Comparison of ENCODE assay signal across 23 cellular contexts in genomic region chr1:208600456-208600855, GRCh38.
A peak's percentile ranks its signal among the peaks of the same experiment; 100 is the strongest.
DNase-seq lines count a peak whose midpoint lies in the region; ATAC-seq and TF ChIP-seq lines count a peak whose summit lies in the region.
"Had no signal": no experiment of that assay in that cellular context is flagged by ENCODE, and none has a peak within 500 bp of the region (broad histone marks: within the 10 kb centered on the region; RNA-seq: fewer than 3 reads in every experiment).

No MANE protein-coding gene starts in this region.

- H3K36me3 ChIP-seq in right atrium auricular region: no peaks in the 10 kb centered on the region
- H3K36me3 ChIP-seq in endodermal cell (ENCODE audit: control insufficient read depth, insufficient read depth, low read length): no peaks in the 10 kb centered on the region
- no peaks in the 10 kb centered on the region for H3K36me3 ChIP-seq in mucosa of descending colon (ENCODE audit: low read depth)
- H3K36me3 ChIP-seq: BLaER1 treated with 17β-estradiol and CSF1 and Interleukin-3, amounts not matched to agents 10 nM and 100 nM; SJCRH30 had no signal

- no peak overlapping the region for H3K27ac Mint-ChIP-seq in endodermal cell
- H3K27ac Mint-ChIP-seq in neural crest cell (ENCODE audit: unreplicated experiment): no peak overlapping the region
- H3K27ac Mint-ChIP-seq: CD4-positive, alpha-beta T cell had no signal

- H3K27me3 Mint-ChIP-seq in endodermal cell (ENCODE audit: insufficient read depth) (no peaks in the 10 kb centered on the region), neural crest cell (ENCODE audit: low read depth) (no peaks in the 10 kb centered on the region)

- H3K27ac ChIP-seq in right atrium auricular region (no peak overlapping the region), endodermal cell (ENCODE audit: low read depth, low read length) (peak overlapping the region; percentile 40)
- H3K27ac ChIP-seq: A549; BLaER1 treated with 17β-estradiol and CSF1 and Interleukin-3, amounts not matched to agents 10 nM and 100 nM; SJCRH30 had no signal

- H3K4me1 Mint-ChIP-seq in endodermal cell: peaks cover 31% of the 10 kb centered on the region
- H3K4me1 Mint-ChIP-seq in neural crest cell: peaks cover 54% of the 10 kb centered on the region

- no peaks in the 10 kb centered on the region for H3K27me3 ChIP-seq in right atrium auricular region
- no peaks in the 10 kb centered on the region for H3K27me3 ChIP-seq in endodermal cell (ENCODE audit: control insufficient read depth, insufficient read depth, low read length, poor library complexity, severe bottlenecking)
- H3K27me3 ChIP-seq: BLaER1 treated with 17β-estradiol and CSF1 and Interleukin-3, amounts not matched to agents 10 nM and 100 nM; SJCRH30 had no signal

- TF ChIP-seq CTCF in right atrium auricular region (IDR thresholded peaks at IDR 0.05) (no peak), endodermal cell (conservative IDR thresholded peaks at IDR 0.05) (peak; percentile 32), neural crest cell (conservative IDR thresholded peaks at IDR 0.05) (no peak), mucosa of descending colon (IDR thresholded peaks at IDR 0.05) (no peak)

- no peak for ATAC-seq in Right ventricle myocardium inferior
- ATAC-seq in mucosa of descending colon: no peak
- ATAC-seq: A549, HepG2, PC-3, SK-N-SH treated with all-trans-retinoic acid at 6 μM for 48 hours had no signal

- H3K9me3 ChIP-seq in right atrium auricular region (no peaks in the 10 kb centered on the region), endodermal cell (ENCODE audit: control insufficient read depth, low read length) (no peaks in the 10 kb centered on the region), mucosa of descending colon (no peaks in the 10 kb centered on the region)
- H3K9me3 ChIP-seq: A549; BLaER1 treated with 17β-estradiol and CSF1 and Interleukin-3, amounts not matched to agents 10 nM and 100 nM; SJCRH30 had no signal

- no peak overlapping the region for H3K9ac ChIP-seq in endodermal cell (ENCODE audit: extremely low read depth, low read length, poor library complexity, severe bottlenecking)
- H3K9ac ChIP-seq: BLaER1 treated with 17β-estradiol and CSF1 and Interleukin-3, amounts not matched to agents 10 nM and 100 nM had no signal

- H3K4me3 Mint-ChIP-seq in endodermal cell (no peak overlapping the region), neural crest cell (peak overlapping the region; percentile 45)
- H3K4me3 Mint-ChIP-seq: CD4-positive, alpha-beta T cell had no signal

- H3K9me3 Mint-ChIP-seq in endodermal cell (no peaks in the 10 kb centered on the region), neural crest cell (no peaks in the 10 kb centered on the region)
- H3K9me3 Mint-ChIP-seq: CD4-positive, alpha-beta T cell had no signal

- intact Hi-C loops in Right ventricle myocardium inferior (cut with DNase I): no loop called here
- intact Hi-C loops in mucosa of descending colon (cut with DNase I, micrococcal nuclease): no loop called here

- H3K36me3 Mint-ChIP-seq in endodermal cell (ENCODE audit: low read depth) (no peaks in the 10 kb centered on the region), neural crest cell (ENCODE audit: low read depth) (no peaks in the 10 kb centered on the region)

- H3K4me3 ChIP-seq in right atrium auricular region: no peak overlapping the region
- no peak overlapping the region for H3K4me3 ChIP-seq in endodermal cell (ENCODE audit: low read length)
- no peak overlapping the region for H3K4me3 ChIP-seq in mucosa of descending colon
- H3K4me3 ChIP-seq: A549; BLaER1 treated with 17β-estradiol and CSF1 and Interleukin-3, amounts not matched to agents 10 nM and 100 nM; SJCRH30 had no signal

- H3K4me1 ChIP-seq in right atrium auricular region: peaks cover 0 to 4% of the 10 kb centered on the region in 2 donors
- peaks cover 6% of the 10 kb centered on the region for H3K4me1 ChIP-seq in endodermal cell (ENCODE audit: control insufficient read depth, insufficient read depth, low read length)
- H3K4me1 ChIP-seq in mucosa of descending colon (ENCODE audit: low read depth): no peaks in the 10 kb centered on the region
- H3K4me1 ChIP-seq: A549, SJCRH30 had no signal

- DNase-seq in Right ventricle myocardium inferior (ENCODE audit: missing footprints) (peak; percentile 21), right atrium auricular region (ENCODE audit: low spot score) (no peak), endodermal cell (peak; percentile 65), neural crest cell (ENCODE audit: low read depth, low spot score) (no peak), NCI-H748 (lab: John Stamatoyannopoulos, UW; ENCODE audit: unreplicated experiment) (no peak), NCI-H1105 (lab: John Stamatoyannopoulos, UW) (no peak), mucosa of descending colon (no peak)
- DNase-seq: AML-193; CD4-positive, alpha-beta T cell; GDM1; Karpas-422; MV-4-11; NCI-H1417; NCI-H187; NCI-H524; NCI-H82; NK-92 treated with Interleukin-12 subunit alpha and Interleukin-12 subunit beta, amount 100 ng/mL, for 24 hours; PC-3; SJCRH30 had no signal

Comparison
In these comparisons a context has a peak if more than half of its experiments do, and no peak if none do; other contexts are left out.
1. DNase-seq: peak in Right ventricle myocardium inferior (single experiment) and endodermal cell (single experiment); none in right atrium auricular region (single experiment), neural crest cell (single experiment), NCI-H748 (single experiment), NCI-H1105 (single experiment) and mucosa of descending colon (0 of 3).